In the genomic region with DNA sequence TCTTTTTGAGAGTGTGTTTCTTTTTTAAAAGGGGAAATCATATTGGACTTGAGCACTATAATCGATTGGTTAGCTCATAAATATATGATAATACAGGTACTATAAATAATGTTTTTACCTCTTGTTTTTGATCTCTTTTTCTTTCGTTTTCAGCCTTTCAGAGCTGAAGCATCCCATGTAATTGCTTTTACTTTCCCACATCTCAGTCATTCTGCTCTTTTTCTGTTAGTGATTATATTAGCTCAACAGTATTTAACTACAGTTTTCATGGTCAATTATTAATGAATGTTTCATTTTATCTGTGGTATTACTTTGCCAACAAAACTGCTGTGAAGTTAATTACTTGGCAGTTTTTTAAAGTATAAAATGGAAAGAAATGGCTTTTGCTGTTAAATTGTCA, we compare ENCODE assay signal across 7 cellular contexts.
DNase-seq lines count a peak whose midpoint lies in the region; ATAC-seq, FAIRE-seq and TF ChIP-seq lines count a peak whose summit lies in the region.
"Not testable (repeated sequence)": the region's sequence is repeated elsewhere in the genome, so short reads cannot be mapped to it uniquely, and the experiment has no call there.

No MANE protein-coding gene starts in this region.

- intact Hi-C loops in endothelial cell of umbilical vein (cut with micrococcal nuclease); pancreas (cut with DNase I): not testable (repeated sequence)

- not testable (repeated sequence) for H3K9me3 ChIP-seq in endothelial cell of umbilical vein (replicated peaks; ENCODE audit: control insufficient read depth, insufficient read depth, low read length); pancreas

- peak; percentile 68 for FAIRE-seq in A204.1 (lab: Jason Lieb, UNC)
- FAIRE-seq in endothelial cell of umbilical vein (lab: Jason Lieb, UNC): peak; percentile 54
- peak; percentile 79 for FAIRE-seq in pancreas (lab: Jason Lieb, UNC)

- BruUV-seq in endothelial cell of umbilical vein (replicated peaks; lab: Mats Ljungman, UMichigan): not testable (repeated sequence)

- H3K9me1 ChIP-seq in endothelial cell of umbilical vein (replicated peaks; ENCODE audit: control insufficient read depth, extremely low read depth, insufficient read depth, low read length): not testable (repeated sequence)

- not testable (repeated sequence) for H3K79me2 ChIP-seq in endothelial cell of umbilical vein (ENCODE audit: control insufficient read depth, insufficient read depth, low read length)

- DNase-seq in endothelial cell of umbilical vein (ENCODE audit: low read depth, low spot score); pancreas: not testable (repeated sequence)

- H2AFZ ChIP-seq in endothelial cell of umbilical vein (ENCODE audit: low read depth, low read length): not testable (repeated sequence)

- H3K27ac ChIP-seq in endothelial cell of umbilical vein (ENCODE audit: insufficient read depth, low read depth, low read length); pancreas: not testable (repeated sequence)

- ATAC-seq in GM18511 (IDR thresholded peaks at IDR 0.05; ENCODE audit: unreplicated experiment) (peak; percentile 66), GM19452 (IDR thresholded peaks at IDR 0.05; ENCODE audit: unreplicated experiment) (peak; percentile 86), HG03097 (IDR thresholded peaks at IDR 0.05; ENCODE audit: low FRiP score, unreplicated experiment) (peak; percentile 91), HG03354 (IDR thresholded peaks at IDR 0.05; ENCODE audit: poor library complexity, severe bottlenecking, unreplicated experiment) (peak; percentile 88)
- ATAC-seq in pancreas: not testable (repeated sequence)

- TF ChIP-seq POLR2A in endothelial cell of umbilical vein (IDR thresholded peaks at IDR 0.05; ENCODE audit: low read depth, low read length): not testable (repeated sequence)

- H3K4me2 ChIP-seq in endothelial cell of umbilical vein (ENCODE audit: insufficient read depth, low read length): not testable (repeated sequence)

- CTCF ChIA-PET in endothelial cell of umbilical vein (lab: Charles Lee): not testable (repeated sequence)

- not testable (repeated sequence) for H4K20me1 ChIP-seq in endothelial cell of umbilical vein (replicated peaks; ENCODE audit: control insufficient read depth, extremely low read depth, insufficient read depth, low read length)

- H3K4me3 ChIP-seq in endothelial cell of umbilical vein (replicated peaks in 1 of 3; ENCODE audit: insufficient read depth in 1 of 3, low read depth in 1 of 3, low read length in 3 of 3); pancreas: not testable (repeated sequence)

- not testable (repeated sequence) for H3K4me1 ChIP-seq in endothelial cell of umbilical vein (ENCODE audit: control insufficient read depth, extremely low read depth, insufficient read depth, low read length); pancreas

- H3K9ac ChIP-seq in endothelial cell of umbilical vein (replicated peaks; ENCODE audit: extremely low read depth, insufficient read depth, low read length): not testable (repeated sequence)

- H3K36me3 ChIP-seq in endothelial cell of umbilical vein (ENCODE audit: control insufficient read depth in 2 of 2, extremely low read depth in 1 of 2, insufficient read depth in 2 of 2, low read length in 2 of 2); pancreas: not testable (repeated sequence)

- TF ChIP-seq CTCF in endothelial cell of umbilical vein (IDR thresholded peaks at IDR 0.05; ENCODE audit: extremely low read depth in 1 of 2, insufficient read depth in 1 of 2, low read depth in 1 of 2, low read length in 2 of 2); pancreas (IDR thresholded peaks at IDR 0.05): not testable (repeated sequence)

- WGBS in pancreas, 2 donors: 31 to 40% methylated on average over 2 of the region's 2 CpGs

- not testable (repeated sequence) for H3K27me3 ChIP-seq in endothelial cell of umbilical vein (ENCODE audit: control insufficient read depth in 2 of 2, insufficient read depth in 2 of 2, low read length in 2 of 2); pancreas

- POLR2A ChIA-PET in endothelial cell of umbilical vein (lab: Charles Lee): not testable (repeated sequence)

- dilution Hi-C loops in endothelial cell of umbilical vein (cut with MboI; ENCODE audit: extremely low pct_ligation_motif_present, low sequenced_read_pairs): not testable (repeated sequence)
